Comparison of ENCODE assay signal across 1 cellular context in genomic region chr1:145996433-145997155, GRCh38.
A peak's percentile ranks its signal among the peaks of the same experiment; 100 is the strongest.
TF ChIP-seq lines count a peak whose summit lies in the region.

TSS of gene TXNIP (minus strand) at chr1:145996579. CDS start at chr1:145996266, 313 bp downstream.

TF ChIP-seq in K562, 482 proteins besides CTCF, POLR2A, EP300 and RAD21 (continued from another document and continues in another):
- TF ChIP-seq AFF4 (CRISPR knock-in tag; IDR thresholded peaks at IDR 0.05): no peak; the same call in none of the 2 replicates
- TF ChIP-seq BRF1 (IDR thresholded peaks at IDR 0.05; ENCODE audit: borderline replicate concordance, extremely low read depth, insufficient read length): no peak
- no peak for TF ChIP-seq MCM3 (IDR thresholded peaks at IDR 0.05)
- no peak for TF ChIP-seq DLX4 (CRISPR knock-in tag; IDR thresholded peaks at IDR 0.05)
- TF ChIP-seq ZNF436 (CRISPR knock-in tag; IDR thresholded peaks at IDR 0.05): no peak
- TF ChIP-seq ARID3B (CRISPR knock-in tag; IDR thresholded peaks at IDR 0.05; ENCODE audit: borderline replicate concordance): no peak
- TF ChIP-seq POLR2G (IDR thresholded peaks at IDR 0.05; ENCODE audit: low read depth, low read length): peak; percentile 94
- TF ChIP-seq SREBF1 (IDR thresholded peaks at IDR 0.05; ENCODE audit: borderline replicate concordance, low read depth, low read length): no peak
- TF ChIP-seq NONO (IDR thresholded peaks at IDR 0.05; ENCODE audit: low read depth in 2 of 2, low read length in 1 of 2): peak; percentile 61 to 91; a peak in 3 of 4 replicates
- TF ChIP-seq STAT5A (IDR thresholded peaks at IDR 0.05; ENCODE audit: borderline replicate concordance, low read length): no peak
- TF ChIP-seq HOXB6 (CRISPR knock-in tag; IDR thresholded peaks at IDR 0.05; ENCODE audit: borderline replicate concordance): no peak
- peak; percentile 55 for TF ChIP-seq CREB1 (IDR thresholded peaks at IDR 0.05)
- no peak; the same call in 1 of the 2 replicates for TF ChIP-seq CREB1 (CRISPR knock-in tag; IDR thresholded peaks at IDR 0.05)
- TF ChIP-seq PML (IDR thresholded peaks at IDR 0.05; ENCODE audit: low read length): peak; percentile 98
- 0 out of 2 replicates have a peak, but pooled peaks have one; percentile 49 for TF ChIP-seq ZNF75A (CRISPR knock-in tag; IDR thresholded peaks at IDR 0.05)
- TF ChIP-seq NFATC3 (IDR thresholded peaks at IDR 0.05): no peak; the same call in 1 of the 2 replicates
- no peak for TF ChIP-seq ZNF707 (CRISPR knock-in tag; conservative IDR thresholded peaks at IDR 0.05)
- peak; percentile 62; the same call in 1 of the 2 replicates for TF ChIP-seq MEF2D (tag; conservative IDR thresholded peaks at IDR 0.05; ENCODE audit: low read depth)
- no peak; the same call in 1 of the 2 replicates for TF ChIP-seq TRIM28 (IDR thresholded peaks at IDR 0.05)
- peak; percentile 36; the same call in 1 of the 2 replicates for TF ChIP-seq HDAC2 (IDR thresholded peaks at IDR 0.05)
- no peak for TF ChIP-seq ZNF239 (CRISPR knock-in tag; IDR thresholded peaks at IDR 0.05)
- TF ChIP-seq ZNF354B (CRISPR knock-in tag; IDR thresholded peaks at IDR 0.05): no peak
- no peak for TF ChIP-seq PRPF4 (IDR thresholded peaks at IDR 0.05; ENCODE audit: insufficient read depth, low read depth, low read length, poor library complexity, severe bottlenecking)
- no peak for TF ChIP-seq E4F1 (CRISPR knock-in tag; IDR thresholded peaks at IDR 0.05; ENCODE audit: borderline replicate concordance)
- TF ChIP-seq ETS2 (tag; IDR thresholded peaks at IDR 0.05; ENCODE audit: borderline replicate concordance, poor library complexity, severe bottlenecking): no peak
- no peak for TF ChIP-seq ZNF592 (IDR thresholded peaks at IDR 0.05)
- no peak for TF ChIP-seq KDM2B (CRISPR knock-in tag; IDR thresholded peaks at IDR 0.05)
- 0 out of 2 replicates have a peak, but pooled peaks have one; percentile 32 for TF ChIP-seq ZNF695 (CRISPR knock-in tag; IDR thresholded peaks at IDR 0.05)
- TF ChIP-seq HDAC8 (tag; IDR thresholded peaks at IDR 0.05): peak; percentile 72; the same call in 1 of the 2 replicates
- no peak for TF ChIP-seq NR0B1 (IDR thresholded peaks at IDR 0.05; ENCODE audit: partially characterized antibody)
- peak in 1 of 2 experiments; percentile 6; a peak in 1 of 4 replicates for TF ChIP-seq CSDE1 (IDR thresholded peaks at IDR 0.05)
- no peak for TF ChIP-seq DMBX1 (CRISPR knock-in tag; IDR thresholded peaks at IDR 0.05; ENCODE audit: borderline replicate concordance)
- no peak for TF ChIP-seq ZNF407 (IDR thresholded peaks at IDR 0.05; ENCODE audit: low read depth)
